31 cellular contexts compared by ENCODE assay signal in the genomic region with DNA sequence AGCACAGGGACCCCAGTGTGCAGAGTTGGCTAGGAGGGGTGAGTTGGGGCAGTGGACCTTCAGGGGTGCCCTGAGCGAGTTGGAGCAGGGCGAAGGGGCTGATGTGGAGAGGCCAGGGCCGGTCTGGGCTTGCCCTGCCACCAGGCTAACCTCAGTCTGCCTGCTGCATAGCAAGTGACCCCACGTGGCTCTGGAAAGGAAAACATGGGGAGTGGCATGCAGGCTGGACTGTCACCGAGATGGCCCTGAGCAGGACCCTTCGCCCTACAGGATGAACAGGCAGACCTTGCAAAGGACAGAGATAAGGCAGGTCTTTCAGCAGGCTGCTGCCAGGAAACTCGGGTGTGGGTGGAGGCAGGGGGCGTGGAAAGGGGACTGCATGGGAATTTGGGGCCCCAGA. TPM values are rescaled to one million over a fixed set of nuclear protein-coding genes. Genes with fewer than 3 reads are reported as not detected.
A peak's percentile ranks its signal among the peaks of the same experiment; 100 is the strongest.
DNase-seq lines count a peak whose midpoint lies in the region; ATAC-seq, FAIRE-seq and TF ChIP-seq lines count a peak whose summit lies in the region.
"Had no signal": no experiment of that assay in that cellular context is flagged by ENCODE, and none has a peak within 500 bp of the region (broad histone marks: within the 10 kb centered on the region; RNA-seq: fewer than 3 reads in every experiment).

No MANE protein-coding gene starts in this region.

- H3K4me1 ChIP-seq in HepG2 (ENCODE audit: insufficient read depth, low read length) = peaks cover 13% of the 10 kb centered on the region
- no peaks in the 10 kb centered on the region for H3K4me1 ChIP-seq in right lobe of liver
- peaks cover 14% of the 10 kb centered on the region for H3K4me1 ChIP-seq in mammary epithelial cell (ENCODE audit: insufficient read depth, low read length)
- no peaks in the 10 kb centered on the region for H3K4me1 ChIP-seq in lower lobe of right lung

- H3K27me3 ChIP-seq in HepG2 (ENCODE audit: control insufficient read depth in 1 of 2, insufficient read depth in 2 of 2, low read length in 2 of 2) = peaks cover 1 to 12% of the 10 kb centered on the region in 2 experiments; a peak in 3 of 5 replicates
- H3K27me3 ChIP-seq in right lobe of liver = no peaks in the 10 kb centered on the region
- no peaks in the 10 kb centered on the region for H3K27me3 ChIP-seq in mammary epithelial cell (ENCODE audit: insufficient read depth, low read length)
- peaks cover 12% of the 10 kb centered on the region for H3K27me3 ChIP-seq in lower lobe of right lung (ENCODE audit: low read depth)
- H3K27me3 ChIP-seq: ascending aorta had no signal

- no peaks in the 10 kb centered on the region for H4K20me1 ChIP-seq in HepG2 (ENCODE audit: insufficient read depth, low read length)
- H4K20me1 ChIP-seq in mammary epithelial cell (ENCODE audit: insufficient read depth, low read length) = no peaks in the 10 kb centered on the region

- TF ChIP-seq RAD21 in HepG2 (CRISPR knock-in tag; IDR thresholded peaks at IDR 0.05) = no peak

- BruUV-seq in HepG2 (replicated peaks; lab: Mats Ljungman, UMichigan) = no TSS peak
- BruUV-seq in mammary epithelial cell (replicated peaks; lab: Mats Ljungman, UMichigan) = no TSS peak

- no peak for TF ChIP-seq POLR2A in HepG2 (IDR thresholded peaks at IDR 0.05; ENCODE audit: insufficient read depth in 1 of 2, low read depth in 2 of 2, low read length in 2 of 2)
- no peak for TF ChIP-seq POLR2A in right lobe of liver (IDR thresholded peaks at IDR 0.05)

- ATAC-seq in HepG2 (peak; percentile 80), right lobe of liver (no peak), GM21367 (IDR thresholded peaks at IDR 0.05; ENCODE audit: unreplicated experiment) (no peak), lower lobe of right lung (no peak)
- ATAC-seq: activated CD4-positive, alpha-beta T cell treated with anti-CD3 and anti-CD28 coated beads for 36 hours; activated CD8-positive, alpha-beta T cell treated with anti-CD3 and anti-CD28 coated beads, Interleukin-2, amount 10 ng/mL, durations not matched to agents 7 days and 5 days; left lobe of liver; naive thymus-derived CD8-positive, alpha-beta T cell; stimulated activated naive CD8-positive, alpha-beta T cell treated with anti-CD3 and anti-CD28 coated beads, Interleukin-15, amount 100 ng/mL, for 72 hours; T-helper 17 cell had no signal

- dilution Hi-C loops in mammary epithelial cell (cut with HindIII; ENCODE audit: low sequenced_read_pairs) = loop anchor here (25.0 kb wide), 1 partner anchor 125 kb away; no protein-coding TSS in a partner anchor

- POLR2A ChIA-PET in HepG2 (lab: Yijun Ruan, JAX) = no interaction called here

- DNase-seq in DMS53 (lab: John Stamatoyannopoulos, UW) (peak; percentile 24), DMS53 treated with DMSO at 0.1 percent for 48 hours (lab: John Stamatoyannopoulos, UW; ENCODE audit: unreplicated experiment) (no peak), HepG2 (ENCODE audit: low spot score) (peak; percentile 25), right lobe of liver (no peak), mammary epithelial cell (no peak), lower lobe of right lung (no peak), kidney tubule cell (ENCODE audit: low spot score) (no peak)
- DNase-seq: 8988T; activated CD4-positive, alpha-beta T cell treated with anti-CD3 and anti-CD28 coated beads for 36 hours; activated CD8-positive, alpha-beta T cell treated with anti-CD3 and anti-CD28 coated beads, Interleukin-2, amount 10 ng/mL, durations not matched to agents 7 days and 5 days; activated effector memory CD4-positive, alpha-beta T cell treated with Interleukin-2 at 50 U/mL for 16 hours; activated naive CD8-positive, alpha-beta T cell treated with anti-CD3 and anti-CD28 coated beads, Interleukin-2, amount 10 ng/mL, durations not matched to agents 7 days and 5 days; activated T-cell treated with anti-CD3 and anti-CD28 coated beads for 4 hours; CD4-positive, CD25-positive, alpha-beta regulatory T cell; GF-D8; midbrain; naive thymus-derived CD8-positive, alpha-beta T cell; NCI-H1694 treated with DMSO at 0.1 percent for 48 hours; NCI-H2171 treated with DMSO at 0.1 percent for 48 hours; SK-N-SH; stimulated activated CD8-positive, alpha-beta memory T cell treated with anti-CD3 and anti-CD28 coated beads, Interleukin-4, amount 100 ng/mL, for 48 hours; stimulated activated naive CD8-positive, alpha-beta T cell treated with anti-CD3 and anti-CD28 coated beads, Interleukin-15, amount 100 ng/mL, for 72 hours; T-helper 17 cell had no signal

- TF ChIP-seq EP300 in HepG2 (IDR thresholded peaks at IDR 0.05; ENCODE audit: low read depth in 2 of 2, low read length in 2 of 2) = no peak
- no peak for TF ChIP-seq EP300 in HepG2 (CRISPR knock-in tag; IDR thresholded peaks at IDR 0.05; ENCODE audit: borderline replicate concordance)

- H3K36me3 ChIP-seq in HepG2 (replicated peaks in 1 of 2; ENCODE audit: control insufficient read depth in 1 of 2, insufficient read depth in 2 of 2, low read length in 2 of 2) = no peaks in the 10 kb centered on the region
- H3K36me3 ChIP-seq in right lobe of liver = no peaks in the 10 kb centered on the region
- H3K36me3 ChIP-seq in mammary epithelial cell (ENCODE audit: insufficient read depth, low read length) = no peaks in the 10 kb centered on the region
- no peaks in the 10 kb centered on the region for H3K36me3 ChIP-seq in lower lobe of right lung
- H3K36me3 ChIP-seq: ascending aorta had no signal

- H3K4me3 ChIP-seq in HepG2 (replicated peaks in 1 of 3; ENCODE audit: insufficient read depth in 1 of 3, low read depth in 2 of 3, low read length in 3 of 3) (no peak overlapping the region), right lobe of liver (no peak overlapping the region), mammary epithelial cell (replicated peaks in 1 of 3; ENCODE audit: insufficient read depth in 1 of 3, low read depth in 2 of 3, low read length in 3 of 3) (no peak overlapping the region), lower lobe of right lung (no peak overlapping the region)
- H3K4me3 ChIP-seq: ascending aorta, skin epidermis had no signal

- intact Hi-C loops in HepG2 (cut with micrococcal nuclease; ENCODE audit: unreplicated experiment) = no loop called here
- intact Hi-C loops in right lobe of liver (cut with DNase I) = loop anchor here in 1 of 2 donors (5.0 kb wide), 1 partner anchor 130 kb away; no protein-coding TSS in a partner anchor
- intact Hi-C loops in mammary epithelial cell (cut with micrococcal nuclease) = no loop called here
- intact Hi-C loops in lower lobe of right lung (cut with DNase I) = loop anchor here (10.0 kb wide), 1 partner anchor 148 kb away; no protein-coding TSS in a partner anchor

- peak; percentile 72 for FAIRE-seq in HepG2 (lab: Jason Lieb, UNC)
- FAIRE-seq: endometrium had no signal

- 0% methylated on average over 7 of the region's 8 CpGs for WGBS in HepG2 (ENCODE audit: low lambda C conversion rate)
- 49% methylated on average over 5 of the region's 8 CpGs for WGBS in right lobe of liver (ENCODE audit: insufficient coverage, low coverage, low lambda C conversion rate, missing lambda C conversion rate)
- WGBS in mammary epithelial cell (ENCODE audit: low coverage, missing lambda C conversion rate) = 6% methylated on average over 6 of the region's 8 CpGs

- H3K4me2 ChIP-seq in HepG2 (ENCODE audit: low read depth, low read length) = no peak overlapping the region
- peak overlapping the region; percentile 33 for H3K4me2 ChIP-seq in mammary epithelial cell (ENCODE audit: insufficient read depth, low read depth, low read length)
- H3K4me2 ChIP-seq: SK-N-SH had no signal

- H3K9me3 ChIP-seq in HepG2 (ENCODE audit: low read length) = no peaks in the 10 kb centered on the region
- no peaks in the 10 kb centered on the region for H3K9me3 ChIP-seq in right lobe of liver
- H3K9me3 ChIP-seq in mammary epithelial cell (replicated peaks; ENCODE audit: insufficient read depth, low read length) = peaks cover 13% of the 10 kb centered on the region
- no peaks in the 10 kb centered on the region for H3K9me3 ChIP-seq in lower lobe of right lung
- H3K9me3 ChIP-seq: ascending aorta, SK-N-SH had no signal

- no peaks in the 10 kb centered on the region for H3K79me2 ChIP-seq in HepG2 (ENCODE audit: insufficient read depth, low read length)
- H3K79me2 ChIP-seq in mammary epithelial cell (ENCODE audit: insufficient read depth, low read length) = no peaks in the 10 kb centered on the region

- peak; percentile 45 for TF ChIP-seq CTCF in HepG2 (CRISPR knock-in tag; IDR thresholded peaks at IDR 0.05)
- TF ChIP-seq CTCF in right lobe of liver (IDR thresholded peaks at IDR 0.05) = no peak
- no peak for TF ChIP-seq CTCF in mammary epithelial cell (conservative IDR thresholded peaks at IDR 0.05 in 1 of 2, IDR thresholded peaks at IDR 0.05 in 1 of 2; ENCODE audit: extremely low read depth in 1 of 2, insufficient read depth in 1 of 2, low read depth in 1 of 2, low read length in 2 of 2)
- TF ChIP-seq CTCF in lower lobe of right lung (IDR thresholded peaks at IDR 0.05) = no peak

- H3K27ac ChIP-seq in HepG2 (ENCODE audit: extremely low read length, insufficient read depth, low read length) = no peak overlapping the region
- H3K27ac ChIP-seq in right lobe of liver = no peak overlapping the region
- H3K27ac ChIP-seq in mammary epithelial cell (ENCODE audit: insufficient read depth, low read depth, low read length) = no peak overlapping the region
- H3K27ac ChIP-seq in lower lobe of right lung = no peak overlapping the region
- H3K27ac ChIP-seq: ascending aorta, skin epidermis had no signal

- H2AFZ ChIP-seq in HepG2 (ENCODE audit: low read length) (no peak overlapping the region), mammary epithelial cell (ENCODE audit: low read depth, low read length) (peak overlapping the region; percentile 57)

- in situ Hi-C loops in HepG2 (cut with HindIII; ENCODE audit: extremely low pct_ligation_motif_present, low pct_unique_long_range_greater_than_20kb) = no loop called here
- in situ Hi-C loops in mammary epithelial cell (cut with MboI; ENCODE audit: low sequenced_read_pairs in 2 of 2) = loop anchor here in 1 of 2 donors (25.0 kb wide), 1 partner anchor 125 kb away; no protein-coding TSS in a partner anchor

- H3K9ac ChIP-seq in HepG2 (ENCODE audit: insufficient read depth, low read depth, low read length) (no peak overlapping the region), mammary epithelial cell (ENCODE audit: insufficient read depth, low read length) (no peak overlapping the region)
- H3K9ac ChIP-seq: SK-N-SH had no signal

- CTCF ChIA-PET in HepG2 (lab: Yijun Ruan, JAX; ENCODE audit: low intra/inter-chr PET ratio, low total read pairs) (no interaction called here), mammary epithelial cell (lab: Charles Lee; ENCODE audit: low non-redundant PET) (no interaction called here)

RNA-seq across cellular contexts. Expression of a gene that starts 51.5 kb away (rescaled TPM):
- 0.13 TPM in 1 of 2 replicates, not detected in the other for total RNA-seq in HepG2 (2016; rRNA removed; fragmentation: Illumina TruSeq; extraction: Trizol)
- not detected in 2 replicates for total RNA-seq in HepG2 (2016; cell fraction: cytosol; rRNA removed; fragmentation: Illumina TruSeq; extraction: Trizol; ENCODE audit: low read depth)
- total RNA-seq in HepG2 (2016; cell fraction: insoluble cytoplasmic fraction; rRNA removed; fragmentation: Illumina TruSeq; extraction: Trizol) = 0.06 TPM in 1 of 2 replicates, not detected in the other
- 0.07 TPM in 1 of 2 replicates, not detected in the other for total RNA-seq in HepG2 (2016; cell fraction: membrane; rRNA removed; fragmentation: Illumina TruSeq; extraction: Trizol)
- 0.25 TPM in 1 of 2 replicates, not detected in the other for total RNA-seq in HepG2 (2016; cell fraction: nucleus; rRNA removed; fragmentation: Illumina TruSeq; extraction: Trizol)
- not detected in 2 replicates for polyA plus RNA-seq in HepG2 (2011; rRNA removed)
- polyA plus RNA-seq in HepG2 (2011; cell fraction: cytosol; rRNA removed) = not detected in 2 replicates
- not detected in 2 replicates for polyA plus RNA-seq in HepG2 (2011; cell fraction: nucleus; rRNA removed)
- 0.07 TPM in 1 of 2 replicates, not detected in the other for polyA plus RNA-seq in HepG2 (2012)
- polyA plus RNA-seq in HepG2 (2016; cell fraction: cytosol; fragmentation: Illumina TruSeq; extraction: Trizol; ENCODE audit: low read depth) = not detected in 2 replicates
- 0.11 and 0.15 TPM in 2 replicates for polyA plus RNA-seq in HepG2 (2016; cell fraction: insoluble cytoplasmic fraction; fragmentation: Illumina TruSeq; extraction: Trizol; ENCODE audit: low read depth)
- 0.06 TPM in 1 of 2 replicates, not detected in the other for polyA plus RNA-seq in HepG2 (2016; cell fraction: membrane; fragmentation: Illumina TruSeq; extraction: Trizol; ENCODE audit: low read depth)
- polyA plus RNA-seq in HepG2 (2016; cell fraction: nucleus; fragmentation: Illumina TruSeq; extraction: Trizol; ENCODE audit: insufficient read depth, low read depth) = not detected in 2 replicates
- 0.54 TPM in 1 of 2 replicates, not detected in the other for polyA minus RNA-seq in HepG2 (2011; rRNA and poly(A)+ RNA removed; ENCODE audit: low replicate concordance)
- polyA minus RNA-seq in HepG2 (2011; cell fraction: cytosol; rRNA and poly(A)+ RNA removed) = not detected in 2 replicates
- polyA minus RNA-seq in HepG2 (2011; cell fraction: nucleus; rRNA and poly(A)+ RNA removed) = not detected in 2 replicates
- under 1 TPM in 3 of 6 experiments, not detected in 3; 0.12 to 0.55 (median 0.54) TPM for total RNA-seq in right lobe of liver
- total RNA-seq in mammary epithelial cell = under 1 TPM; 0.28 to 0.67 TPM
- polyA plus RNA-seq in mammary epithelial cell = not detected
- not detected for polyA minus RNA-seq in mammary epithelial cell
- total RNA-seq in lower lobe of right lung = 0.92 TPM
- total RNA-seq: activated naive CD8-positive, alpha-beta T cell treated with anti-CD3 and anti-CD28 coated beads, Interleukin-2, amount 10 ng/mL, durations not matched to agents 7 days and 5 days; osteoblast; RPMI7951 had no signal
- polyA plus RNA-seq: CD4-positive, CD25-positive, alpha-beta regulatory T cell; fibroblast of lung; naive thymus-derived CD8-positive, alpha-beta T cell had no signal

Comparison
In these comparisons a context has a peak if more than half of its experiments do, and no peak if none do; other contexts are left out.
1. DNase-seq: peak in DMS53 (single experiment) and HepG2 (single experiment); none in DMS53 treated with DMSO at 0.1 percent for 48 hours (single experiment), right lobe of liver (0 of 3), mammary epithelial cell (single experiment), lower lobe of right lung (single experiment) and kidney tubule cell (single experiment).